27 cellular contexts compared by ENCODE assay signal in the genomic region with DNA sequence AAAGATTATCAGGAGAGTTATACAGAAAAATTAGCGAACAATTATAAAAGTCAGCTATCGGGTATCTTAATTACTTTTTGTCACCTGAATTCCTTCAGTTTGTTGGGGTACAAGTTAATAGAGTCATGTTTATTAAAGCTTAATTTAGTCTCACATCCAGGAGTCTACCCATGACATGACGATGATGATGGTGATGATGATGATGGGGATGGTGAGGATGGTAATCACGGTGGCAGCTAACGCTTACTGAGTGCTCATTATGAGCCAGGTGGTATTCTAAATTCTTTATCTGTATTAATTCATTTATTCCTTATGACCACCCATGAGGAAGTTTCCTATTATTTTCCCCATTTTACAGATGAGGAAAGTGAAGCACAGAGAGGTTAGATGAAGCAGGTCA.
"Had no signal": no experiment of that assay in that cellular context is flagged by ENCODE, and none has a peak within 500 bp of the region (broad histone marks: within the 10 kb centered on the region; RNA-seq: fewer than 3 reads in every experiment).

No MANE protein-coding gene starts in this region.

- H3K27ac ChIP-seq: colonic mucosa, dorsolateral prefrontal cortex, epithelial cell of prostate, esophagus muscularis mucosa, esophagus squamous epithelium, foreskin keratinocyte, gastrocnemius medialis, gastroesophageal sphincter, heart left ventricle, heart right ventricle had no signal

- DNase-seq: colonic mucosa; cortex of kidney; dermis blood vessel endothelial cell; dorsolateral prefrontal cortex; effector CD4-positive, alpha-beta T cell; effector CD8-positive, alpha-beta T cell; effector memory CD4-positive, alpha-beta T cell; effector memory CD8-positive, alpha-beta T cell; endodermal cell; erythroblast; esophagus squamous epithelium; foreskin fibroblast; foreskin keratinocyte; foreskin melanocyte; gastrocnemius medialis; glutamatergic neuron; head of caudate nucleus; heart left ventricle; heart right ventricle had no signal

- H3K27me3 ChIP-seq: colonic mucosa, dorsolateral prefrontal cortex, esophagus muscularis mucosa, esophagus squamous epithelium, foreskin keratinocyte, gastrocnemius medialis, gastroesophageal sphincter, heart left ventricle had no signal

- ATAC-seq: effector memory CD8-positive, alpha-beta T cell; esophagus mucosa; foreskin keratinocyte; gastrocnemius medialis; gastroesophageal sphincter; heart left ventricle; heart right ventricle had no signal

- H3K36me3 ChIP-seq: colonic mucosa, esophagus muscularis mucosa, esophagus squamous epithelium, gastrocnemius medialis, gastroesophageal sphincter, heart left ventricle, heart right ventricle had no signal

- H3K4me1 ChIP-seq: colonic mucosa, gastrocnemius medialis, heart left ventricle had no signal

- H3K4me3 ChIP-seq: colonic mucosa, dorsolateral prefrontal cortex, esophagus muscularis mucosa, esophagus squamous epithelium, gastrocnemius medialis, gastroesophageal sphincter, heart left ventricle, heart right ventricle had no signal

- FAIRE-seq: colon, endometrium, endothelial cell of umbilical vein, frontal cortex had no signal

- H3K9me3 ChIP-seq: colonic mucosa, esophagus muscularis mucosa, esophagus squamous epithelium, gastrocnemius medialis, gastroesophageal sphincter, heart left ventricle, heart right ventricle had no signal
